ENCODE assay signal across 4 cellular contexts in the genomic region with DNA sequence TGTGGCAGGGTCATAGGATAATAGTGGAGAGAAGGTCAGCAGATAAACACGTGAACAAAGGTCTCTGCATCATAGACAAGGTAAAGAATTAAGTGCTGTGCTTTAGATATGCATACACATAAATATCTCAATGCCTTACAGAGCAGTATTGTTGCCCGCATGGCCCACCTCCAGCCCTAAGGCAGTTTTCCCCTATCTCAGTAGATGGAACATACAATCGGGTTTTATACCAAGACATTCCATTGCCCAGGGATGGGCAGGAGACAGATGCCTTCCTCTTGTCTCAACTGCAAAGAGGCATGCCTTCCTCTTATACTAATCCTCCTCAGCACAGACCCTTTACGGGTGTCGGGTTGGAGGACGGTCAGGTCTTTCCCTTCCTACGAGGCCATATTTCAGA. TPM values are rescaled to one million over a fixed set of nuclear protein-coding genes. Genes with fewer than 3 reads are reported as not detected.
"Had no signal": no experiment of that assay in that cellular context is flagged by ENCODE, and none has a peak within 500 bp of the region (broad histone marks: within the 10 kb centered on the region; RNA-seq: fewer than 3 reads in every experiment).

No MANE protein-coding gene starts in this region.

RNA-seq across cellular contexts. Expression of a gene that starts 11.1 kb away (rescaled TPM):
- total RNA-seq: GM23248, H4, HFFc6, HT1080 had no signal
